Comparison of ENCODE assay signal across 12 cellular contexts in genomic region chrX:139784788-139785187, GRCh38.
A peak's percentile ranks its signal among the peaks of the same experiment; 100 is the strongest.
DNase-seq lines count a peak whose midpoint lies in the region; ATAC-seq and TF ChIP-seq lines count a peak whose summit lies in the region.
"Had no signal": no experiment of that assay in that cellular context is flagged by ENCODE, and none has a peak within 500 bp of the region (broad histone marks: within the 10 kb centered on the region; RNA-seq: fewer than 3 reads in every experiment).

No MANE protein-coding gene starts in this region.

- DNase-seq in T1000 (lab: John Stamatoyannopoulos, UW): no peak
- DNase-seq in NCI-H524 treated with DMSO at 0.1 percent for 48 hours (lab: John Stamatoyannopoulos, UW): no peak
- DNase-seq in PC-9: no peak
- DNase-seq in NCI-H2196 (lab: John Stamatoyannopoulos, UW; ENCODE audit: unreplicated experiment): no peak
- DNase-seq: activated CD4-positive, alpha-beta T cell treated with anti-CD3 and anti-CD28 coated beads, Interleukin-2, amount 50 U/mL, for 4 hours; COR-L47; NCI-H1105 had no signal

- no peaks in the 10 kb centered on the region for H4K20me1 ChIP-seq in PC-9 (ENCODE audit: insufficient read depth)

- H3F3A ChIP-seq in PC-9 (ENCODE audit: insufficient read depth, low read depth): no peaks in the 10 kb centered on the region

- no peaks in the 10 kb centered on the region for H3K9me2 ChIP-seq in PC-9 (ENCODE audit: insufficient read depth)

- ATAC-seq in GM19043 (IDR thresholded peaks at IDR 0.05; ENCODE audit: low read depth, unreplicated experiment) (peak; percentile 98), HG02571 (IDR thresholded peaks at IDR 0.05; ENCODE audit: unreplicated experiment) (peak; percentile 87), HG03159 (IDR thresholded peaks at IDR 0.05; ENCODE audit: unreplicated experiment) (peak; percentile 93)
- ATAC-seq: natural killer cell treated with Interleukin-12 subunit alpha and Interleukin-12 subunit beta and Interleukin-15 and Interleukin-18, amount 100 ng/mL, for 72 hours had no signal

- H3K79me2 ChIP-seq in PC-9 (ENCODE audit: low read depth): no peaks in the 10 kb centered on the region

- no peaks in the 10 kb centered on the region for H3K27me3 ChIP-seq in PC-9 (ENCODE audit: insufficient read depth, low read depth)

- BruUV-seq in PC-9 (replicated peaks; lab: Mats Ljungman, UMichigan): no TSS peak

- no peak overlapping the region for H3K27ac ChIP-seq in PC-9
- H3K27ac ChIP-seq: skin epidermis had no signal

- H3K36me3 ChIP-seq in PC-9 (ENCODE audit: low read depth): no peaks in the 10 kb centered on the region

- CTCF ChIA-PET in PC-9 (lab: Charles Lee): no interaction called here

- POLR2A ChIA-PET in PC-9 (lab: Charles Lee; ENCODE audit: unreplicated experiment): no interaction called here

- H3K4me3 ChIP-seq in PC-9: no peak overlapping the region
- H3K4me3 ChIP-seq: skin epidermis had no signal

- no peaks in the 10 kb centered on the region for H3K4me1 ChIP-seq in PC-9 (replicated peaks; ENCODE audit: insufficient read depth)

- intact Hi-C loops in PC-9 (cut with micrococcal nuclease; ENCODE audit: unreplicated experiment): no loop called here

- no peak for TF ChIP-seq CTCF in PC-9 (conservative IDR thresholded peaks at IDR 0.05)

- no peak overlapping the region for H2AFZ ChIP-seq in PC-9

- H3K9me3 ChIP-seq in PC-9 (ENCODE audit: insufficient read depth, low read depth): no peaks in the 10 kb centered on the region

- no peak overlapping the region for H3K4me2 ChIP-seq in PC-9
